In the genomic region with DNA sequence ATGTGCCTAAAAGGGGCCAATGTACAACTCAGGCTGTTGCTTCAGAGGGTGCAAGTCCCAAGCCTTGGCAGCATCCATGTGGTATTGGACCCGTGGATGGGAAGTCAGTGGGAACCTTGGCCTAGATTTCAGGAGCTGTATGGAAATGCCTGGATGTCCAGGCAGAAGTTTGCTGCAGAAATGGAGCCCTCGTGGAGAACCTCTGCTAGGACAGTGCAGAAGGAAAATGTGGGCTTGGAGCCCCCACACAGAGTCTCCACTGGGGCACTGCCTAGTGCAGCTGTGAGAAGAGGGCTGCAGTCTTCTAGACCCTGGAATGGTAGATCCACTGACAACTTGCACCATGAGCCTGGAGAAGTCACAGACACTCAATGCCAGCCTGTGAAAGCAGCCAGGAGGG, we compare ENCODE assay signal across 2 cellular contexts.
A peak's percentile ranks its signal among the peaks of the same experiment; 100 is the strongest.
TF ChIP-seq lines count a peak whose summit lies in the region.

No MANE protein-coding gene starts in this region.

TF ChIP-seq in HEK293, 187 proteins besides CTCF, POLR2A, EP300 and RAD21 (continued from another document):
- TF ChIP-seq FEZF1 (tag by site-specific recombination; IDR thresholded peaks at IDR 0.05) (no peak), SETDB1 (IDR thresholded peaks at IDR 0.05; ENCODE audit: insufficient read length, low read length) (peak; percentile 90), ZFHX2 (tag by site-specific recombination; conservative IDR thresholded peaks at IDR 0.05) (no peak), ZNF596 (tag by site-specific recombination; IDR thresholded peaks at IDR 0.05) (no peak)

TF ChIP-seq in K562, 482 proteins besides CTCF, POLR2A, EP300 and RAD21 (continued from another document):
- TF ChIP-seq, protein P1, sequence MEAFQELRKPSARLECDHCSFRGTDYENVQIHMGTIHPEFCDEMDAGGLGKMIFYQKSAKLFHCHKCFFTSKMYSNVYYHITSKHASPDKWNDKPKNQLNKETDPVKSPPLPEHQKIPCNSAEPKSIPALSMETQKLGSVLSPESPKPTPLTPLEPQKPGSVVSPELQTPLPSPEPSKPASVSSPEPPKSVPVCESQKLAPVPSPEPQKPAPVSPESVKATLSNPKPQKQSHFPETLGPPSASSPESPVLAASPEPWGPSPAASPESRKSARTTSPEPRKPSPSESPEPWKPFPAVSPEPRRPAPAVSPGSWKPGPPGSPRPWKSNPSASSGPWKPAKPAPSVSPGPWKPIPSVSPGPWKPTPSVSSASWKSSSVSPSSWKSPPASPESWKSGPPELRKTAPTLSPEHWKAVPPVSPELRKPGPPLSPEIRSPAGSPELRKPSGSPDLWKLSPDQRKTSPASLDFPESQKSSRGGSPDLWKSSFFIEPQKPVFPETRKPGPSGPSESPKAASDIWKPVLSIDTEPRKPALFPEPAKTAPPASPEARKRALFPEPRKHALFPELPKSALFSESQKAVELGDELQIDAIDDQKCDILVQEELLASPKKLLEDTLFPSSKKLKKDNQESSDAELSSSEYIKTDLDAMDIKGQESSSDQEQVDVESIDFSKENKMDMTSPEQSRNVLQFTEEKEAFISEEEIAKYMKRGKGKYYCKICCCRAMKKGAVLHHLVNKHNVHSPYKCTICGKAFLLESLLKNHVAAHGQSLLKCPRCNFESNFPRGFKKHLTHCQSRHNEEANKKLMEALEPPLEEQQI (IDR thresholded peaks at IDR 0.05), result no peak
- no peak for TF ChIP-seq SIN3B (IDR thresholded peaks at IDR 0.05; ENCODE audit: low read depth)
- no peak for TF ChIP-seq KHSRP (IDR thresholded peaks at IDR 0.05)
- TF ChIP-seq BRD4 (IDR thresholded peaks at IDR 0.05), result no peak
- TF ChIP-seq XRCC3 (IDR thresholded peaks at IDR 0.05), result peak; percentile 67; the same call in 1 of the 2 replicates
- peak; percentile 94 for TF ChIP-seq CBX1 (IDR thresholded peaks at IDR 0.05; ENCODE audit: low read depth)
- TF ChIP-seq ETV5 (CRISPR knock-in tag; IDR thresholded peaks at IDR 0.05; ENCODE audit: low read depth), result no peak
- TF ChIP-seq NFRKB (IDR thresholded peaks at IDR 0.05; ENCODE audit: low read depth), result no peak
- TF ChIP-seq HDAC6 (IDR thresholded peaks at IDR 0.05; ENCODE audit: low read depth, low read length), result 0 out of 2 replicates have a peak, but pooled peaks have one; percentile 30
- TF ChIP-seq FOSL1 (tag; conservative IDR thresholded peaks at IDR 0.05), result no peak
- TF ChIP-seq TRIM28 (IDR thresholded peaks at IDR 0.05), result peak; percentile 97
- peak; percentile 13 for TF ChIP-seq KDM5B (IDR thresholded peaks at IDR 0.05; ENCODE audit: insufficient replicate concordance, low read depth, low read length)
- TF ChIP-seq ZFP36 (IDR thresholded peaks at IDR 0.05; ENCODE audit: low read depth, low read length, partially characterized antibody), result peak; percentile 84
- peak; percentile 27 to 92 for TF ChIP-seq CBX3 (IDR thresholded peaks at IDR 0.05; ENCODE audit: borderline replicate concordance in 1 of 2, low read length in 2 of 2)
- TF ChIP-seq, protein P2, sequence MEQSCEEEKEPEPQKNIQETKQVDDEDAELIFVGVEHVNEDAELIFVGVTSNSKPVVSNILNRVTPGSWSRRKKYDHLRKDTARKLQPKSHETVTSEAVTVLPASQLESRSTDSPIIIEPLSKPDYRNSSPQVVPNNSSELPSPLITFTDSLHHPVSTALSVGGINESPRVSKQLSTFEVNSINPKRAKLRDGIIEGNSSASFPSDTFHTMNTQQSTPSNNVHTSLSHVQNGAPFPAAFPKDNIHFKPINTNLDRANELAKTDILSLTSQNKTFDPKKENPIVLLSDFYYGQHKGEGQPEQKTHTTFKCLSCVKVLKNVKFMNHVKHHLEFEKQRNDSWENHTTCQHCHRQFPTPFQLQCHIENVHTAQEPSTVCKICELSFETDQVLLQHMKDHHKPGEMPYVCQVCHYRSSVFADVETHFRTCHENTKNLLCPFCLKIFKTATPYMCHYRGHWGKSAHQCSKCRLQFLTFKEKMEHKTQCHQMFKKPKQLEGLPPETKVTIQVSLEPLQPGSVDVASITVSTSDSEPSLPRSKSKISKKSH (CRISPR knock-in tag; IDR thresholded peaks at IDR 0.05), result peak; percentile 6; the same call in 1 of the 2 replicates
- TF ChIP-seq, protein P3, sequence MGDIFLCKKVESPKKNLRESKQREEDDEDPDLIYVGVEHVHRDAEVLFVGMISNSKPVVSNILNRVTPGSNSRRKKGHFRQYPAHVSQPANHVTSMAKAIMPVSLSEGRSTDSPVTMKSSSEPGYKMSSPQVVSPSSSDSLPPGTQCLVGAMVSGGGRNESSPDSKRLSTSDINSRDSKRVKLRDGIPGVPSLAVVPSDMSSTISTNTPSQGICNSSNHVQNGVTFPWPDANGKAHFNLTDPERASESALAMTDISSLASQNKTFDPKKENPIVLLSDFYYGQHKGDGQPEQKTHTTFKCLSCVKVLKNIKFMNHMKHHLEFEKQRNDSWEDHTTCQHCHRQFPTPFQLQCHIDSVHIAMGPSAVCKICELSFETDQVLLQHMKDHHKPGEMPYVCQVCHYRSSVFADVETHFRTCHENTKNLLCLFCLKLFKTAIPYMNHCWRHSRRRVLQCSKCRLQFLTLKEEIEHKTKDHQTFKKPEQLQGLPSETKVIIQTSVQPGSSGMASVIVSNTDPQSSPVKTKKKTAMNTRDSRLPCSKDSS (IDR thresholded peaks at IDR 0.05; ENCODE audit: low read depth, partially characterized antibody), result peak; percentile 45
- TF ChIP-seq, protein P4, sequence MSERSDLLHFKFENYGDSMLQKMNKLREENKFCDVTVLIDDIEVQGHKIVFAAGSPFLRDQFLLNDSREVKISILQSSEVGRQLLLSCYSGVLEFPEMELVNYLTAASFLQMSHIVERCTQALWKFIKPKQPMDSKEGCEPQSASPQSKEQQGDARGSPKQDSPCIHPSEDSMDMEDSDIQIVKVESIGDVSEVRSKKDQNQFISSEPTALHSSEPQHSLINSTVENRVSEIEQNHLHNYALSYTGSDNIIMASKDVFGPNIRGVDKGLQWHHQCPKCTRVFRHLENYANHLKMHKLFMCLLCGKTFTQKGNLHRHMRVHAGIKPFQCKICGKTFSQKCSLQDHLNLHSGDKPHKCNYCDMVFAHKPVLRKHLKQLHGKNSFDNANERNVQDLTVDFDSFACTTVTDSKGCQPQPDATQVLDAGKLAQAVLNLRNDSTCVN (CRISPR knock-in tag; IDR thresholded peaks at IDR 0.05), result no peak
- peak; percentile 9; the same call in 1 of the 2 replicates for TF ChIP-seq IRF2 (CRISPR knock-in tag; IDR thresholded peaks at IDR 0.05)
- no peak for TF ChIP-seq KDM4B (IDR thresholded peaks at IDR 0.05; ENCODE audit: borderline replicate concordance in 2 of 2, low read depth in 1 of 2)
- TF ChIP-seq DNMT1 (IDR thresholded peaks at IDR 0.05), result no peak
- TF ChIP-seq CBX5 (IDR thresholded peaks at IDR 0.05; ENCODE audit: borderline replicate concordance, low read depth), result peak; percentile 98
- no peak for TF ChIP-seq ZNF766 (CRISPR knock-in tag; conservative IDR thresholded peaks at IDR 0.05)
TF ChIP-seq in K562: peak in this region for 11.
